8 cellular contexts compared by ENCODE assay signal in genomic region chr15:30196007-30196375, GRCh38.
A peak's percentile ranks its signal among the peaks of the same experiment; 100 is the strongest.
DNase-seq lines count a peak whose midpoint lies in the region; ATAC-seq and TF ChIP-seq lines count a peak whose summit lies in the region.
"Not testable (repeated sequence)": the region's sequence is repeated elsewhere in the genome, so short reads cannot be mapped to it uniquely, and the experiment has no call there.

No MANE protein-coding gene starts in this region.

- H3K4me3 Mint-ChIP-seq in CD14-positive monocyte; activated naive CD4-positive, alpha-beta T cell treated with anti-CD3 and anti-CD28 coated beads, Interleukin-2, amount 10 ng/mL, durations not matched to agents 7 days and 5 days; stimulated activated memory B cell treated with anti-CD40 and anti-IgM and Interleukin-4, amounts not matched to agents 10 μg/mL and 1 μg/mL and 100 μg/mL, for 72 hours: not testable (repeated sequence)

- peak overlapping the region; percentile 36 to 51 (median 38) for H3K4me3 ChIP-seq in esophagus muscularis mucosa

- H3K27me3 ChIP-seq in esophagus muscularis mucosa: not testable (repeated sequence)

- not testable (repeated sequence) for H3K27ac Mint-ChIP-seq in CD14-positive monocyte; activated naive CD4-positive, alpha-beta T cell treated with anti-CD3 and anti-CD28 coated beads, Interleukin-2, amount 10 ng/mL, durations not matched to agents 7 days and 5 days; stimulated activated memory B cell treated with anti-CD40 and anti-IgM and Interleukin-4, amounts not matched to agents 10 μg/mL and 1 μg/mL and 100 μg/mL, for 72 hours

- peak; percentile 34 for ATAC-seq in omental fat pad (ENCODE audit: low FRiP score)
- ATAC-seq in stimulated activated memory B cell treated with anti-CD40 and anti-IgM and Interleukin-4, amounts not matched to agents 10 μg/mL and 1 μg/mL and 100 μg/mL, for 72 hours: peak; percentile 81

- not testable (repeated sequence) for H3K36me3 Mint-ChIP-seq in CD14-positive monocyte; activated naive CD4-positive, alpha-beta T cell treated with anti-CD3 and anti-CD28 coated beads, Interleukin-2, amount 10 ng/mL, durations not matched to agents 7 days and 5 days; stimulated activated memory B cell treated with anti-CD40 and anti-IgM and Interleukin-4, amounts not matched to agents 10 μg/mL and 1 μg/mL and 100 μg/mL, for 72 hours

- not testable (repeated sequence) for TF ChIP-seq POLR2A in esophagus muscularis mucosa (IDR thresholded peaks at IDR 0.05; ENCODE audit: low read depth)

- not testable (repeated sequence) for TF ChIP-seq EP300 in esophagus muscularis mucosa (IDR thresholded peaks at IDR 0.05)

- WGBS in esophagus muscularis mucosa: no CpG with 5 or more reads among the region's 32 CpGs

- H3K9me3 Mint-ChIP-seq in CD14-positive monocyte; activated naive CD4-positive, alpha-beta T cell treated with anti-CD3 and anti-CD28 coated beads, Interleukin-2, amount 10 ng/mL, durations not matched to agents 7 days and 5 days; stimulated activated memory B cell treated with anti-CD40 and anti-IgM and Interleukin-4, amounts not matched to agents 10 μg/mL and 1 μg/mL and 100 μg/mL, for 72 hours: not testable (repeated sequence)

- H3K4me1 Mint-ChIP-seq in CD14-positive monocyte; activated naive CD4-positive, alpha-beta T cell treated with anti-CD3 and anti-CD28 coated beads, Interleukin-2, amount 10 ng/mL, durations not matched to agents 7 days and 5 days; stimulated activated memory B cell treated with anti-CD40 and anti-IgM and Interleukin-4, amounts not matched to agents 10 μg/mL and 1 μg/mL and 100 μg/mL, for 72 hours: not testable (repeated sequence)

- CTCF ChIA-PET in activated naive CD4-positive, alpha-beta T cell treated with anti-CD3 and anti-CD28 coated beads, Interleukin-2, amount 10 ng/mL, durations not matched to agents 7 days and 5 days (lab: Charles Lee): not testable (repeated sequence)

- H3K36me3 ChIP-seq in esophagus muscularis mucosa: not testable (repeated sequence)

- not testable (repeated sequence) for H3K4me1 ChIP-seq in esophagus muscularis mucosa

- not testable (repeated sequence) for H3K9me3 ChIP-seq in esophagus muscularis mucosa

- peak; percentile 57 for DNase-seq in CD14-positive monocyte (ENCODE audit: low spot score)
- DNase-seq in M059J (ENCODE audit: low read depth): peak; percentile 6
- peak; percentile 27 to 28 for DNase-seq in activated CD4-positive, alpha-beta T cell treated with anti-CD3 and anti-CD28 coated beads for 4 hours
- peak; percentile 48 for DNase-seq in activated naive CD4-positive, alpha-beta T cell treated with anti-CD3 and anti-CD28 coated beads, Interleukin-2, amount 10 ng/mL, durations not matched to agents 7 days and 5 days
- DNase-seq in esophagus muscularis mucosa (ENCODE audit: extremely low spot score): peak; percentile 64
- peak; percentile 7 for DNase-seq in kidney tubule cell (ENCODE audit: low spot score)
- not testable (repeated sequence) for DNase-seq in omental fat pad (ENCODE audit: low spot score)

- intact Hi-C loops in CD14-positive monocyte (cut with micrococcal nuclease); esophagus muscularis mucosa (cut with DNase I): not testable (repeated sequence)

- H3K27ac ChIP-seq in esophagus muscularis mucosa (replicated peaks in 1 of 4): not testable (repeated sequence)

- TF ChIP-seq CTCF in CD14-positive monocyte (IDR thresholded peaks at IDR 0.05); esophagus muscularis mucosa (IDR thresholded peaks at IDR 0.05); omental fat pad (IDR thresholded peaks at IDR 0.05): not testable (repeated sequence)

- H3K27me3 Mint-ChIP-seq in CD14-positive monocyte (ENCODE audit: low read depth in 3 of 3): peaks cover 0 to 11% (median 10%) of the 10 kb centered on the region in 3 donors
- H3K27me3 Mint-ChIP-seq in activated naive CD4-positive, alpha-beta T cell treated with anti-CD3 and anti-CD28 coated beads, Interleukin-2, amount 10 ng/mL, durations not matched to agents 7 days and 5 days: peaks cover 12% of the 10 kb centered on the region
- not testable (repeated sequence) for H3K27me3 Mint-ChIP-seq in stimulated activated memory B cell treated with anti-CD40 and anti-IgM and Interleukin-4, amounts not matched to agents 10 μg/mL and 1 μg/mL and 100 μg/mL, for 72 hours
